Comparison of ENCODE assay signal across 1 cellular context in the genomic region with DNA sequence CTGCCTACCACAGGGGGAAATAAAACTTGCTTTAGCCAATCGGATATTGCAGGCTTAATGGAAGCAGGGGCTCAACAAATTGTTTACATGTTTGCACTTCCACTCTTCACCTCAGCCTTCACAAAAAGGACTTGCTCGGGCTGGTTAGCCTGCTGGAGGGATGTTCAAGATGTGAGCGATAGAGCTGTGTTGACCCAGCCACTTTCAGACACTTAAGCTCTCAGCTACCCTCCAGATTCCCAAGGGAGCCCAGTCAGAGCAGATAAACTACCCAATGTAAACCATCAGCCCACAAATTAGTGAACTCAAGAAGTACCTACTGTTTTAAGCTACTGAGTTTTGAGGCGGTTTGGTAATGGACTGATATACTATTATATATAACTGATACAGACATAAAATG.
A peak's percentile ranks its signal among the peaks of the same experiment; 100 is the strongest.
TF ChIP-seq lines count a peak whose summit lies in the region.

No MANE protein-coding gene starts in this region.

TF ChIP-seq in HEK293, 187 proteins besides CTCF, POLR2A, EP300 and RAD21 (continued from another document):
- TF ChIP-seq PRDM2 (tag by site-specific recombination; IDR thresholded peaks at IDR 0.05; ENCODE audit: borderline replicate concordance): no peak
- no peak for TF ChIP-seq ZFHX2 (tag by site-specific recombination; conservative IDR thresholded peaks at IDR 0.05)
- TF ChIP-seq GLIS1 (tag by site-specific recombination; IDR thresholded peaks at IDR 0.05): peak; percentile 35
- no peak for TF ChIP-seq ZFP37 (tag by site-specific recombination; IDR thresholded peaks at IDR 0.05)
- TF ChIP-seq OSR2 (tag by site-specific recombination; IDR thresholded peaks at IDR 0.05): peak; percentile 94
- no peak for TF ChIP-seq KLF10 (tag by site-specific recombination; IDR thresholded peaks at IDR 0.05)
- no peak for TF ChIP-seq ZFP3 (tag by site-specific recombination; IDR thresholded peaks at IDR 0.05; ENCODE audit: low read depth)
- TF ChIP-seq ZNF843 (tag by site-specific recombination; IDR thresholded peaks at IDR 0.05): no peak
- TF ChIP-seq TSHZ1 (tag by site-specific recombination; IDR thresholded peaks at IDR 0.05; ENCODE audit: borderline replicate concordance): no peak
- TF ChIP-seq ZNF140 (tag by site-specific recombination; IDR thresholded peaks at IDR 0.05): no peak
- no peak for TF ChIP-seq ZNF785 (tag by site-specific recombination; IDR thresholded peaks at IDR 0.05)
- TF ChIP-seq ZSCAN4 (tag by site-specific recombination; IDR thresholded peaks at IDR 0.05): no peak
- TF ChIP-seq ZNF677 (tag by site-specific recombination; IDR thresholded peaks at IDR 0.05): no peak
- TF ChIP-seq MEIS1 (CRISPR knock-in tag; IDR thresholded peaks at IDR 0.05; ENCODE audit: borderline replicate concordance): no peak
- no peak for TF ChIP-seq ZNF530 (tag by site-specific recombination; IDR thresholded peaks at IDR 0.05; ENCODE audit: low read depth)
- TF ChIP-seq TCF7L2 (IDR thresholded peaks at IDR 0.05; ENCODE audit: borderline replicate concordance, low read depth, low read length): 0 out of 2 replicates have a peak, but pooled peaks have one; percentile 26
- 0 out of 2 replicates have a peak, but pooled peaks have one; percentile 17 for TF ChIP-seq FEZF1 (tag by site-specific recombination; IDR thresholded peaks at IDR 0.05)
